10 cellular contexts compared by ENCODE assay signal in genomic region chr1:101002551-101002950, GRCh38. TPM values are rescaled to one million over a fixed set of nuclear protein-coding genes. Genes with fewer than 3 reads are reported as not detected.
DNase-seq lines count a peak whose midpoint lies in the region; ATAC-seq and TF ChIP-seq lines count a peak whose summit lies in the region.
"Had no signal": no experiment of that assay in that cellular context is flagged by ENCODE, and none has a peak within 500 bp of the region (broad histone marks: within the 10 kb centered on the region; RNA-seq: fewer than 3 reads in every experiment).

No MANE protein-coding gene starts in this region.

- no peak overlapping the region for H3K4ac ChIP-seq in mesenchymal stem cell (ENCODE audit: low read depth in 1 of 2, low read length in 2 of 2)

- H3K4me3 ChIP-seq in PC-9 = no peak overlapping the region
- H3K4me3 ChIP-seq in mesenchymal stem cell (ENCODE audit: insufficient read depth in 1 of 2, low read depth in 1 of 2, low read length in 2 of 2) = no peak overlapping the region

- DNase-seq in AG08395 (ENCODE audit: low spot score) (peak; percentile 15), PC-9 (peak; percentile 5 to 79), glomerular visceral epithelial cell (ENCODE audit: extremely low spot score) (peak; percentile 12), mesenchymal stem cell (no peak), NCI-H1436 treated with DMSO at 0.1 percent for 48 hours (lab: John Stamatoyannopoulos, UW) (no peak)
- no peak for DNase-seq in NK-92 treated with Interleukin-12 subunit alpha and Interleukin-12 subunit beta, amount 100 ng/mL, for 24 hours (lab: John Stamatoyannopoulos, UW)
- DNase-seq: Caco-2, NCI-H345 had no signal

- H3K79me2 ChIP-seq in PC-9 (ENCODE audit: low read depth) = no peaks in the 10 kb centered on the region

- H3F3A ChIP-seq in PC-9 (ENCODE audit: insufficient read depth, low read depth) = peaks cover 26% of the 10 kb centered on the region

- H2BK15ac ChIP-seq in mesenchymal stem cell (ENCODE audit: low read depth, poor library complexity, severe bottlenecking) = no peak overlapping the region

- no peak overlapping the region for H2BK12ac ChIP-seq in mesenchymal stem cell (ENCODE audit: low read length in 2 of 2)

- no peak overlapping the region for H3K14ac ChIP-seq in mesenchymal stem cell (ENCODE audit: low read length in 2 of 2)

- H4K8ac ChIP-seq in mesenchymal stem cell (ENCODE audit: low read length) = no peak overlapping the region

- intact Hi-C loops in PC-9 (cut with micrococcal nuclease; ENCODE audit: unreplicated experiment) = loop anchor here (5.0 kb wide), 1 partner anchor 235 kb away; the partner anchor contains the start of gene S1PR1

- H3K23ac ChIP-seq in mesenchymal stem cell (ENCODE audit: low read length in 2 of 2) = no peak overlapping the region

- H3K36me3 ChIP-seq in PC-9 (ENCODE audit: low read depth) (peaks cover 20% of the 10 kb centered on the region), mesenchymal stem cell (ENCODE audit: control insufficient read depth in 1 of 2, insufficient read depth in 2 of 2, low read depth in 1 of 2, low read length in 2 of 2) (peaks cover 3 to 52% of the 10 kb centered on the region in 2 experiments)

- H4K20me1 ChIP-seq in PC-9 (ENCODE audit: insufficient read depth) = no peaks in the 10 kb centered on the region

- H3K4me2 ChIP-seq in PC-9 (peak overlapping the region; percentile 2; the same call in 1 of the 2 replicates), mesenchymal stem cell (ENCODE audit: low read length, poor library complexity, severe bottlenecking) (no peak overlapping the region)

- CTCF ChIA-PET in PC-9 (lab: Charles Lee) = no interaction called here

- no peak overlapping the region for H2BK5ac ChIP-seq in mesenchymal stem cell (ENCODE audit: low read depth, low read length, poor library complexity, severe bottlenecking)

- H2AFZ ChIP-seq in PC-9 (no peak overlapping the region), mesenchymal stem cell (ENCODE audit: low read depth, low read length) (no peak overlapping the region)

- H3K27me3 ChIP-seq in PC-9 (ENCODE audit: insufficient read depth, low read depth) (no peaks in the 10 kb centered on the region), mesenchymal stem cell (ENCODE audit: control insufficient read depth in 1 of 2, insufficient read depth in 1 of 2, low read length in 2 of 2) (no peaks in the 10 kb centered on the region)

- no TSS peak for BruUV-seq in PC-9 (replicated peaks; lab: Mats Ljungman, UMichigan)

- peaks cover 7% of the 10 kb centered on the region for H3K79me1 ChIP-seq in mesenchymal stem cell (replicated peaks; ENCODE audit: low read length, poor library complexity, severe bottlenecking)

- POLR2A ChIA-PET in PC-9 (lab: Charles Lee; ENCODE audit: unreplicated experiment) = no interaction called here

- no peak for TF ChIP-seq CTCF in PC-9 (conservative IDR thresholded peaks at IDR 0.05)

- H3K4me1 ChIP-seq in PC-9 (replicated peaks; ENCODE audit: insufficient read depth) = peaks cover 34% of the 10 kb centered on the region
- no peaks in the 10 kb centered on the region for H3K4me1 ChIP-seq in mesenchymal stem cell (ENCODE audit: control insufficient read depth, insufficient read depth, low read depth, low read length)

- no peaks in the 10 kb centered on the region for H3K9me2 ChIP-seq in PC-9 (ENCODE audit: insufficient read depth)

- WGBS in mesenchymal stem cell = 40% methylated on average over 2 of the region's 2 CpGs

- H2BK120ac ChIP-seq in mesenchymal stem cell (ENCODE audit: low read depth, low read length) = no peak overlapping the region

- H3K27ac ChIP-seq in PC-9 = peak overlapping the region; percentile 7; the same call in 1 of the 2 replicates
- no peak overlapping the region for H3K27ac ChIP-seq in mesenchymal stem cell (ENCODE audit: low read length, poor library complexity, severe bottlenecking)

- no peak overlapping the region for H3K18ac ChIP-seq in mesenchymal stem cell (ENCODE audit: low read depth in 1 of 2, low read length in 2 of 2)

- H3K9ac ChIP-seq in mesenchymal stem cell (ENCODE audit: low read length) = no peak overlapping the region

- H4K91ac ChIP-seq in mesenchymal stem cell (ENCODE audit: low read length) = no peak overlapping the region

- ATAC-seq in GM21825 (IDR thresholded peaks at IDR 0.05; ENCODE audit: unreplicated experiment) (peak; percentile 65), GM19467 (IDR thresholded peaks at IDR 0.05; ENCODE audit: unreplicated experiment) (no peak)

- no peak overlapping the region for H2AK5ac ChIP-seq in mesenchymal stem cell (ENCODE audit: low read length, severe bottlenecking)

- H3K9me3 ChIP-seq in PC-9 (ENCODE audit: insufficient read depth, low read depth) = no peaks in the 10 kb centered on the region
- H3K9me3 ChIP-seq in mesenchymal stem cell (ENCODE audit: control insufficient read depth, low read length) = no peaks in the 10 kb centered on the region
- H3K9me3 ChIP-seq: Caco-2 had no signal

RNA-seq across cellular contexts. Expression of gene DPH5, which starts 23.0 kb away (rescaled TPM):
- 38.8 and 39.4 TPM in 2 replicates for total RNA-seq in PC-9 (2021)
- polyA plus RNA-seq in mesenchymal stem cell (2013, experiment 1 of 2) = 37.4 TPM
- 37.8 TPM for polyA plus RNA-seq in mesenchymal stem cell (2013, experiment 2 of 2)

Comparison
In these comparisons a context has a peak if more than half of its experiments do, and no peak if none do; other contexts are left out.
1. DNase-seq: peak in AG08395 (single experiment), PC-9 (2 of 2) and glomerular visceral epithelial cell (single experiment); none in NK-92 treated with Interleukin-12 subunit alpha and Interleukin-12 subunit beta, amount 100 ng/mL, for 24 hours (single experiment), mesenchymal stem cell (single experiment) and NCI-H1436 treated with DMSO at 0.1 percent for 48 hours (single experiment).